In genomic region chr1:167697667-167698141, GRCh38 we compare ENCODE assay signal across 1 cellular context.
TF ChIP-seq lines count a peak whose summit lies in the region.

No MANE protein-coding gene starts in this region.

TF ChIP-seq in H1, 55 proteins besides CTCF, POLR2A, EP300 and RAD21:
- TF ChIP-seq RNF2 (IDR thresholded peaks at IDR 0.05; ENCODE audit: borderline replicate concordance, low read depth, low read length, missing control alignments, poor library complexity, severe bottlenecking) (no peak), TAF1 (IDR thresholded peaks at IDR 0.05; ENCODE audit: low read depth, low read length) (no peak), USF2 (IDR thresholded peaks at IDR 0.05; ENCODE audit: low read length) (no peak), BACH1 (IDR thresholded peaks at IDR 0.05; ENCODE audit: low read length) (no peak), SP1 (IDR thresholded peaks at IDR 0.05; ENCODE audit: low read depth, low read length) (no peak), MAX (IDR thresholded peaks at IDR 0.05) (no peak), TAF7 (optimal IDR thresholded peaks at IDR 0.05; ENCODE audit: borderline replicate concordance, low read depth, low read length) (no peak), CHD2 (IDR thresholded peaks at IDR 0.05; ENCODE audit: low read length) (no peak), BCL11A (IDR thresholded peaks at IDR 0.05; ENCODE audit: low read depth in 2 of 2, low read length in 2 of 2) (no peak), TBP (IDR thresholded peaks at IDR 0.05; ENCODE audit: low read depth, low read length) (no peak), TCF12 (IDR thresholded peaks at IDR 0.05; ENCODE audit: low read depth, low read length) (no peak), GTF2F1 (IDR thresholded peaks at IDR 0.05; ENCODE audit: borderline replicate concordance, low read depth, low read length) (no peak)
